Comparison of ENCODE assay signal across 18 cellular contexts in genomic region chr3:147653309-147653923, GRCh38.
DNase-seq lines count a peak whose midpoint lies in the region; ATAC-seq and TF ChIP-seq lines count a peak whose summit lies in the region.
"Had no signal": no experiment of that assay in that cellular context is flagged by ENCODE, and none has a peak within 500 bp of the region (broad histone marks: within the 10 kb centered on the region; RNA-seq: fewer than 3 reads in every experiment).

No MANE protein-coding gene starts in this region.

- no peak for TF ChIP-seq POLR2A in heart left ventricle (IDR thresholded peaks at IDR 0.05)

- peaks cover 0 to 22% (median 10%) of the 10 kb centered on the region in 12 donors for H3K4me1 ChIP-seq in heart left ventricle
- H3K4me1 ChIP-seq in fibroblast of lung (ENCODE audit: control insufficient read depth, extremely low read depth, insufficient read depth, low read length), result peaks cover 3% of the 10 kb centered on the region
- H3K4me1 ChIP-seq: Caco-2 had no signal

- no peak overlapping the region for H3K27ac Mint-ChIP-seq in activated naive CD4-positive, alpha-beta T cell treated with anti-CD3 and anti-CD28 coated beads, Interleukin-2, amount 50 U/mL, for 72 hours

- in situ Hi-C loops in KBM-7 (cut with MboI; ENCODE audit: low pct_unique_long_range_greater_than_20kb, low sequenced_read_pairs), result no loop called here

- H3K79me2 ChIP-seq in fibroblast of lung (ENCODE audit: control insufficient read depth, insufficient read depth, low read length), result no peaks in the 10 kb centered on the region

- H3K27ac ChIP-seq in heart left ventricle (peak overlapping the region in 5 of 12 donors; percentile 3 to 51 (median 12)), SK-N-MC (peak overlapping the region; percentile 92), fibroblast of lung (ENCODE audit: insufficient read depth, low read length) (no peak overlapping the region)
- H3K27ac ChIP-seq: KMS-11 had no signal

- H3K4me3 ChIP-seq in heart left ventricle, result no peak overlapping the region
- H3K4me3 ChIP-seq in SK-N-MC, result peak overlapping the region; percentile 39
- no peak overlapping the region for H3K4me3 ChIP-seq in fibroblast of lung (replicated peaks in 1 of 4; ENCODE audit: control extremely low read depth in 1 of 4, insufficient read depth in 1 of 4, low read depth in 3 of 4, low read length in 4 of 4)

- H3K9me3 ChIP-seq in heart left ventricle (no peaks in the 10 kb centered on the region), SK-N-MC (ENCODE audit: low read depth, low read length) (no peaks in the 10 kb centered on the region), fibroblast of lung (ENCODE audit: control insufficient read depth, insufficient read depth, low read depth, low read length) (no peaks in the 10 kb centered on the region)
- H3K9me3 ChIP-seq: Caco-2 had no signal

- H3K36me3 ChIP-seq in heart left ventricle (no peaks in the 10 kb centered on the region), SK-N-MC (ENCODE audit: insufficient read depth, low read length) (no peaks in the 10 kb centered on the region), fibroblast of lung (ENCODE audit: control insufficient read depth, insufficient read depth, low read length) (no peaks in the 10 kb centered on the region)

- no peaks in the 10 kb centered on the region for H4K20me1 ChIP-seq in fibroblast of lung (ENCODE audit: control insufficient read depth, extremely low read depth, insufficient read depth, low read length)

- no peak for DNase-seq in left ventricle myocardium superior
- DNase-seq in heart left ventricle, result no peak
- no peak for DNase-seq in SK-N-MC (ENCODE audit: low read depth, low spot score)
- DNase-seq in fibroblast of lung (ENCODE audit: low read depth in 2 of 2), result no peak
- DNase-seq in KBM-7, result no peak
- DNase-seq in activated effector memory CD4-positive, alpha-beta T cell treated with anti-CD3 and anti-CD28 coated beads, Interleukin-2, amount 50 U/mL, for 16 hours, result no peak
- DNase-seq in activated naive CD4-positive, alpha-beta T cell treated with anti-CD3 and anti-CD28 coated beads, Interleukin-2, amount 50 U/mL, for 72 hours (ENCODE audit: low spot score in 2 of 2), result no peak
- no peak for DNase-seq in hypothalamus (lab: John Stamatoyannopoulos, UW)
- DNase-seq: AML-193, Caco-2, MM.1S, NCI-H1930, NCI-H2171, NCI-H446 treated with DMSO at 0.1 percent for 48 hours, NCI-H748 treated with DMSO at 0.1 percent for 48 hours, SHP77 had no signal

- no peak overlapping the region for H2AFZ ChIP-seq in fibroblast of lung (ENCODE audit: low read length)

- no peak for TF ChIP-seq CTCF in heart left ventricle (IDR thresholded peaks at IDR 0.05)
- no peak for TF ChIP-seq CTCF in fibroblast of lung (conservative IDR thresholded peaks at IDR 0.05 in 1 of 2, IDR thresholded peaks at IDR 0.05 in 1 of 2; ENCODE audit: low read depth in 1 of 2, low read length in 2 of 2)

- WGBS in heart left ventricle, 4 donors, result 65 to 81% (median 71%) methylated on average over 1 of the region's 1 CpG

- H3K36me3 Mint-ChIP-seq in activated naive CD4-positive, alpha-beta T cell treated with anti-CD3 and anti-CD28 coated beads, Interleukin-2, amount 50 U/mL, for 72 hours, result peaks cover 0 to 5% of the 10 kb centered on the region in 2 donors

- H3K9ac ChIP-seq in SK-N-MC (ENCODE audit: insufficient read length) (peak overlapping the region; percentile 5), fibroblast of lung (ENCODE audit: insufficient read depth, low read length) (no peak overlapping the region)
- H3K9ac ChIP-seq: KMS-11 had no signal

- intact Hi-C loops in left ventricle myocardium superior (cut with micrococcal nuclease) (no loop called here), heart left ventricle (cut with DNase I) (no loop called here)

- H3K9me3 Mint-ChIP-seq in activated naive CD4-positive, alpha-beta T cell treated with anti-CD3 and anti-CD28 coated beads, Interleukin-2, amount 50 U/mL, for 72 hours, result peaks cover 11 to 18% of the 10 kb centered on the region in 2 donors

- no peaks in the 10 kb centered on the region for H3K27me3 ChIP-seq in heart left ventricle
- H3K27me3 ChIP-seq in fibroblast of lung (ENCODE audit: control insufficient read depth, insufficient read depth, low read length), result no peaks in the 10 kb centered on the region

- H3K4me2 ChIP-seq in fibroblast of lung (ENCODE audit: extremely low read depth, insufficient read depth, low read length), result peak overlapping the region; percentile 32
- H3K4me2 ChIP-seq: KMS-11 had no signal

- ATAC-seq in left ventricle myocardium superior (peak; percentile 22), heart left ventricle (no peak)
- no peak for ATAC-seq in activated naive CD4-positive, alpha-beta T cell treated with anti-CD3 and anti-CD28 coated beads, Interleukin-2, amount 50 U/mL, for 72 hours
- ATAC-seq: Panc1 had no signal
